In the genomic region with DNA sequence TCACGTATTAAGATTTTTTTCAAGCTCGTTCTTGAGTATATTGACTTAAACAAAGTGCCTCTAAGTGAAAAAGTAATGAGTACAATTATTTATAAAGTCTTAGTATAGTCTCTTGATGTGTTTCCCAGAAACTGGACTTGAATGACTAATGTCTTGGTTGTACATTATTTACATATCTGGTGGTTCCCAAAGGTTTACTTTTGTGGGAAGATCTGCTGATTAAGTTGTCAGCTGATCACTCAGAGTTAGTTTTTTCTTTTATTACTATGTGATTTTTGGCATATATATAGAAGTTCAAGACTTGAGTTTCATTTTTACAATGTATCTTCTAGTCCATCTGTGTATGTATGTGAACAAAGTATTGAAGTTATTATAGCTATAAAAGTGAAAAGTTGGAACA, we compare ENCODE assay signal across 13 cellular contexts. TPM values are rescaled to one million over a fixed set of nuclear protein-coding genes. Genes with fewer than 3 reads are reported as not detected.
DNase-seq lines count a peak whose midpoint lies in the region; ATAC-seq, FAIRE-seq and TF ChIP-seq lines count a peak whose summit lies in the region.
"Had no signal": no experiment of that assay in that cellular context is flagged by ENCODE, and none has a peak within 500 bp of the region (broad histone marks: within the 10 kb centered on the region; RNA-seq: fewer than 3 reads in every experiment).

No MANE protein-coding gene starts in this region.

- H3K4me3 ChIP-seq in pancreas (no peak overlapping the region), sigmoid colon (no peak overlapping the region)
- H3K4me3 ChIP-seq: vagina had no signal

- TF ChIP-seq EP300 in sigmoid colon (IDR thresholded peaks at IDR 0.05) = no peak

- ATAC-seq in pancreas (peak; percentile 49 to 72 (median 60)), HG03457 (IDR thresholded peaks at IDR 0.05; ENCODE audit: unreplicated experiment) (no peak), HG02970 (IDR thresholded peaks at IDR 0.05; ENCODE audit: low FRiP score, unreplicated experiment) (no peak)

- TF ChIP-seq POLR2A in sigmoid colon (IDR thresholded peaks at IDR 0.05) = no peak

- intact Hi-C loops in pancreas (cut with DNase I) = no loop called here
- intact Hi-C loops in sigmoid colon (cut with DNase I) = no loop called here

- TF ChIP-seq CTCF in pancreas (IDR thresholded peaks at IDR 0.05) (no peak), sigmoid colon (IDR thresholded peaks at IDR 0.05) (no peak)

- H3K36me3 ChIP-seq in pancreas (peaks cover 0 to 10% (median 0%) of the 10 kb centered on the region in 3 donors), sigmoid colon (peaks cover 0 to 8% (median 0%) of the 10 kb centered on the region in 4 donors)
- H3K36me3 ChIP-seq: vagina had no signal

- H3K4me1 ChIP-seq in pancreas (peaks cover 18 to 32% (median 23%) of the 10 kb centered on the region in 3 donors), sigmoid colon (peaks cover 0 to 4% (median 4%) of the 10 kb centered on the region in 4 donors)

- DNase-seq in Daoy (ENCODE audit: low read depth) (peak; percentile 77), OCI-M1 (lab: John Stamatoyannopoulos, UW) (peak; percentile 57), dedifferentiated amniotic fluid mesenchymal stem cell (ENCODE audit: extremely low spot score) (peak; percentile 78), pancreas (no peak), sigmoid colon (no peak), anterior cingulate cortex (lab: John Stamatoyannopoulos, UW) (no peak)
- DNase-seq: activated CD4-positive, alpha-beta T cell treated with anti-CD3 and anti-CD28 coated beads for 48 hours; activated naive CD4-positive, alpha-beta T cell treated with anti-CD3 and anti-CD28 coated beads, Interleukin-2, amount 50 U/mL, for 16 hours; HCEC 1CT had no signal

- H3K9me3 ChIP-seq in pancreas (no peaks in the 10 kb centered on the region), sigmoid colon (no peaks in the 10 kb centered on the region)
- H3K9me3 ChIP-seq: vagina had no signal

- 33 to 43% methylated on average over 2 of the region's 2 CpGs for WGBS in pancreas, 2 donors
- 81% methylated on average over 2 of the region's 2 CpGs for WGBS in sigmoid colon, 2 donors

- no peak for FAIRE-seq in pancreas (lab: Jason Lieb, UNC)
- FAIRE-seq: GM12892 had no signal

- H3K27me3 ChIP-seq in pancreas = no peaks in the 10 kb centered on the region
- no peaks in the 10 kb centered on the region for H3K27me3 ChIP-seq in sigmoid colon
- H3K27me3 ChIP-seq: vagina had no signal

- H3K27ac ChIP-seq in pancreas (peak overlapping the region in 2 of 4 donors; percentile 23 to 46), sigmoid colon (no peak overlapping the region)
- H3K27ac ChIP-seq: vagina had no signal

RNA-seq across cellular contexts. Expression of gene RNF144A, which starts 29.5 kb away (rescaled TPM):
- total RNA-seq in Daoy (2014; rRNA removed; shearing (Covaris generic)) = 10.3 and 17.1 TPM in 2 replicates
- total RNA-seq in pancreas (10 to 100 TPM; 21.3 to 78.7 (median 45.7) TPM), sigmoid colon (10 to 100 TPM in 3 of 4 donors, 1 to 10 TPM in 1; 5.7 to 14.2 (median 12.3) TPM)
- polyA plus RNA-seq in pancreas (10 to 100 TPM in 1 of 2 donors, 1 to 10 TPM in 1; 9.4 to 12.0 TPM), sigmoid colon (10 to 100 TPM in 1 of 3 donors, 1 to 10 TPM in 2; 4.8 to 13.2 (median 8.4) TPM)

Comparison
In these comparisons a context has a peak if more than half of its experiments do, and no peak if none do; other contexts are left out.
1. DNase-seq: peak in Daoy (single experiment), OCI-M1 (single experiment) and dedifferentiated amniotic fluid mesenchymal stem cell (single experiment); none in pancreas (0 of 6), sigmoid colon (single experiment) and anterior cingulate cortex (0 of 58).
2. ATAC-seq: peak in pancreas (4 of 4); none in HG03457 (single experiment) and HG02970 (single experiment).